In genomic region chr3:105661461-105661860, GRCh38 we compare ENCODE assay signal across 32 cellular contexts.
"Had no signal": no experiment of that assay in that cellular context is flagged by ENCODE, and none has a peak within 500 bp of the region (broad histone marks: within the 10 kb centered on the region; RNA-seq: fewer than 3 reads in every experiment).

No MANE protein-coding gene starts in this region.

- H3K4me3 Mint-ChIP-seq: dendritic cell treated with granulocyte-macrophage colony-stimulating factor and Interleukin-4, amounts not matched to agents 40 ng/mL and 50 ng/mL, for 4 days; endodermal cell; memory B cell; naive thymus-derived CD8-positive, alpha-beta T cell; stimulated activated naive CD8-positive, alpha-beta T cell treated with anti-CD3 and anti-CD28 coated beads, Interleukin-15, amount 100 ng/mL, for 72 hours had no signal

- H3K4me3 ChIP-seq: colonic mucosa, esophagus muscularis mucosa, gastroesophageal sphincter, heart left ventricle, hepatocyte, lung, mucosa of descending colon, ovary, psoas muscle, sigmoid colon, suprapubic skin, transverse colon, upper lobe of right lung, uterus had no signal

- H3K27me3 ChIP-seq: colonic mucosa, esophagus muscularis mucosa, foreskin keratinocyte, gastroesophageal sphincter, heart left ventricle, hepatocyte, ovary, sigmoid colon, suprapubic skin, transverse colon, upper lobe of right lung, uterus had no signal

- H3K4me1 Mint-ChIP-seq: endodermal cell; stimulated activated naive CD8-positive, alpha-beta T cell treated with anti-CD3 and anti-CD28 coated beads, Interleukin-15, amount 100 ng/mL, for 72 hours had no signal

- H3K27me3 Mint-ChIP-seq: dendritic cell treated with granulocyte-macrophage colony-stimulating factor and Interleukin-4, amounts not matched to agents 40 ng/mL and 50 ng/mL, for 4 days; memory B cell; naive thymus-derived CD8-positive, alpha-beta T cell; stimulated activated naive CD8-positive, alpha-beta T cell treated with anti-CD3 and anti-CD28 coated beads, Interleukin-15, amount 100 ng/mL, for 72 hours had no signal

- H3K36me3 ChIP-seq: colonic mucosa, ovary, uterus had no signal

- DNase-seq: colonic mucosa; effector CD8-positive, alpha-beta T cell; endodermal cell; foreskin keratinocyte; heart left ventricle; kidney; mucosa of descending colon; naive thymus-derived CD8-positive, alpha-beta T cell; occipital lobe; ovary; posterior cingulate gyrus; psoas muscle; right cardiac atrium; sigmoid colon; small intestine; stimulated activated CD4-positive, alpha-beta T cell treated with anti-CD3 and anti-CD28 coated beads, Interleukin-12 subunit alpha, Interleukin-12 subunit beta, amount 100 ng/mL, for 4 hours; stimulated activated CD4-positive, alpha-beta T cell treated with anti-CD3 and anti-CD28 coated beads, Interleukin-1b, Interleukin-23, amount 100 ng/mL, for 48 hours; stimulated activated CD4-positive, alpha-beta T cell treated with anti-CD3 and anti-CD28 coated beads, Interleukin-4, amount 100 ng/mL, for 1 hour; stimulated activated CD8-positive, alpha-beta memory T cell treated with anti-CD3 and anti-CD28 coated beads, Interleukin-4, amount 100 ng/mL, for 48 hours; stimulated activated naive CD4-positive, alpha-beta T cell; stimulated activated naive CD8-positive, alpha-beta T cell treated with anti-CD3 and anti-CD28 coated beads, Interleukin-15, amount 100 ng/mL, for 72 hours; transverse colon; upper lobe of right lung; uterus had no signal

- H3K27ac ChIP-seq: colonic mucosa, esophagus muscularis mucosa, foreskin keratinocyte, gastroesophageal sphincter, hepatocyte, ovary, psoas muscle, sigmoid colon, suprapubic skin, transverse colon, upper lobe of right lung, uterus had no signal

- H3K4me1 ChIP-seq: colonic mucosa, foreskin keratinocyte, gastroesophageal sphincter, suprapubic skin, upper lobe of right lung, uterus had no signal

- ATAC-seq: foreskin keratinocyte; gastroesophageal sphincter; heart left ventricle; left lobe of liver; mucosa of descending colon; naive thymus-derived CD8-positive, alpha-beta T cell; psoas muscle; right cardiac atrium; stimulated activated naive CD8-positive, alpha-beta T cell treated with anti-CD3 and anti-CD28 coated beads, Interleukin-15, amount 100 ng/mL, for 72 hours; upper lobe of right lung had no signal

- H3K9me3 Mint-ChIP-seq: dendritic cell treated with granulocyte-macrophage colony-stimulating factor and Interleukin-4, amounts not matched to agents 40 ng/mL and 50 ng/mL, for 4 days; endodermal cell; memory B cell; naive thymus-derived CD8-positive, alpha-beta T cell; stimulated activated naive CD8-positive, alpha-beta T cell treated with anti-CD3 and anti-CD28 coated beads, Interleukin-15, amount 100 ng/mL, for 72 hours had no signal

- H3K9me3 ChIP-seq: colonic mucosa, esophagus muscularis mucosa, gastroesophageal sphincter, heart left ventricle, mucosa of descending colon, ovary, psoas muscle, sigmoid colon, suprapubic skin, transverse colon, upper lobe of right lung, uterus had no signal

- H3K27ac Mint-ChIP-seq: dendritic cell treated with granulocyte-macrophage colony-stimulating factor and Interleukin-4, amounts not matched to agents 40 ng/mL and 50 ng/mL, for 4 days; endodermal cell had no signal
